In genomic region chrX:282000-282681, GRCh38 we compare ENCODE assay signal across 8 cellular contexts. TPM values are rescaled to one million over a fixed set of nuclear protein-coding genes. Genes with fewer than 3 reads are reported as not detected.
A peak's percentile ranks its signal among the peaks of the same experiment; 100 is the strongest.
DNase-seq lines count a peak whose midpoint lies in the region; ATAC-seq and TF ChIP-seq lines count a peak whose summit lies in the region.
"Not testable (repeated sequence)": the region's sequence is repeated elsewhere in the genome, so short reads cannot be mapped to it uniquely, and the experiment has no call there.

No MANE protein-coding gene starts in this region.

- ATAC-seq in stimulated activated naive CD8-positive, alpha-beta T cell treated with anti-CD3 and anti-CD28 coated beads, Interleukin-15, amount 100 ng/mL, for 72 hours = not testable (repeated sequence)

- not testable (repeated sequence) for H3K27me3 ChIP-seq in CD4-positive, alpha-beta memory T cell (ENCODE audit: insufficient read depth, low read length); HUES64 (ENCODE audit: insufficient read depth, low read length); ectodermal cell (ENCODE audit: control insufficient read depth, insufficient read depth, low read length, poor library complexity, severe bottlenecking)

- H3K4me1 Mint-ChIP-seq in CD4-positive, alpha-beta memory T cell = peaks cover 3 to 41% (median 20%) of the 10 kb centered on the region in 4 donors
- peaks cover 59% of the 10 kb centered on the region for H3K4me1 Mint-ChIP-seq in activated naive CD4-positive, alpha-beta T cell treated with anti-CD3 and anti-CD28 coated beads, Interleukin-2, amount 10 ng/mL, durations not matched to agents 7 days and 5 days
- H3K4me1 Mint-ChIP-seq in nephron progenitor cell = peaks cover 41% of the 10 kb centered on the region
- H3K4me1 Mint-ChIP-seq in stimulated activated naive CD8-positive, alpha-beta T cell treated with anti-CD3 and anti-CD28 coated beads, Interleukin-15, amount 100 ng/mL, for 72 hours = peaks cover 53% of the 10 kb centered on the region

- intact Hi-C loops in CD4-positive, alpha-beta memory T cell (cut with micrococcal nuclease) = not testable (repeated sequence)

- peaks cover 2 to 11% of the 10 kb centered on the region in 2 donors for H3K36me3 Mint-ChIP-seq in CD4-positive, alpha-beta memory T cell
- H3K36me3 Mint-ChIP-seq in activated naive CD4-positive, alpha-beta T cell treated with anti-CD3 and anti-CD28 coated beads, Interleukin-2, amount 10 ng/mL, durations not matched to agents 7 days and 5 days = peaks cover 27% of the 10 kb centered on the region
- peaks cover 36% of the 10 kb centered on the region for H3K36me3 Mint-ChIP-seq in nephron progenitor cell (ENCODE audit: low read depth)

- H3K9me3 ChIP-seq in CD4-positive, alpha-beta memory T cell (ENCODE audit: control insufficient read depth in 1 of 2, low read length in 2 of 2); HUES64 (ENCODE audit: insufficient read depth, low read depth, low read length); ectodermal cell (ENCODE audit: control insufficient read depth, low read length); iPS-18c (ENCODE audit: control insufficient read depth, insufficient read depth, low read length): not testable (repeated sequence)

- H3K9ac ChIP-seq in HUES64 (ENCODE audit: low read depth, low read length) = peak overlapping the region; percentile 83

- DNase-seq in CD4-positive, alpha-beta memory T cell; activated naive CD4-positive, alpha-beta T cell treated with anti-CD3 and anti-CD28 coated beads, Interleukin-2, amount 10 ng/mL, durations not matched to agents 7 days and 5 days; nephron progenitor cell; stimulated activated naive CD8-positive, alpha-beta T cell treated with anti-CD3 and anti-CD28 coated beads, Interleukin-15, amount 100 ng/mL, for 72 hours: not testable (repeated sequence)

- CTCF ChIA-PET in CD4-positive, alpha-beta memory T cell (lab: Charles Lee; ENCODE audit: partially characterized antibody); activated naive CD4-positive, alpha-beta T cell treated with anti-CD3 and anti-CD28 coated beads, Interleukin-2, amount 10 ng/mL, durations not matched to agents 7 days and 5 days (lab: Charles Lee): not testable (repeated sequence)

- H3K27me3 Mint-ChIP-seq in CD4-positive, alpha-beta memory T cell; activated naive CD4-positive, alpha-beta T cell treated with anti-CD3 and anti-CD28 coated beads, Interleukin-2, amount 10 ng/mL, durations not matched to agents 7 days and 5 days; stimulated activated naive CD8-positive, alpha-beta T cell treated with anti-CD3 and anti-CD28 coated beads, Interleukin-15, amount 100 ng/mL, for 72 hours: not testable (repeated sequence)
- peaks cover 16% of the 10 kb centered on the region for H3K27me3 Mint-ChIP-seq in nephron progenitor cell (ENCODE audit: low read depth, poor library complexity)

- H3K27ac ChIP-seq in CD4-positive, alpha-beta memory T cell (ENCODE audit: low read depth, low read length) = not testable (repeated sequence)
- H3K27ac ChIP-seq in HUES64 (ENCODE audit: low read depth, low read length) = peak overlapping the region; percentile 94; the same call in 1 of the 2 replicates
- 0 out of 2 replicates have a peak overlapping the region, but pooled peaks have one; percentile 11 for H3K27ac ChIP-seq in VCaP
- H3K27ac ChIP-seq in ectodermal cell (ENCODE audit: insufficient read depth, low read depth, low read length, poor library complexity, severe bottlenecking) = peak overlapping the region; percentile 55

- H3K4me1 ChIP-seq in CD4-positive, alpha-beta memory T cell (ENCODE audit: insufficient read depth, low read length); HUES64 (ENCODE audit: insufficient read depth, low read length); ectodermal cell (ENCODE audit: control insufficient read depth, insufficient read depth, low read length): not testable (repeated sequence)

- H3K27ac Mint-ChIP-seq in CD4-positive, alpha-beta memory T cell = peak overlapping the region in 4 of 7 donors; percentile 13 to 62 (median 48)
- H3K27ac Mint-ChIP-seq in activated naive CD4-positive, alpha-beta T cell treated with anti-CD3 and anti-CD28 coated beads, Interleukin-2, amount 10 ng/mL, durations not matched to agents 7 days and 5 days = peak overlapping the region; percentile 90
- H3K27ac Mint-ChIP-seq in nephron progenitor cell = peak overlapping the region; percentile 71
- H3K27ac Mint-ChIP-seq in stimulated activated naive CD8-positive, alpha-beta T cell treated with anti-CD3 and anti-CD28 coated beads, Interleukin-15, amount 100 ng/mL, for 72 hours = peak overlapping the region; percentile 67 to 90

- not testable (repeated sequence) for TF ChIP-seq CTCF in VCaP (conservative IDR thresholded peaks at IDR 0.05); nephron progenitor cell (IDR thresholded peaks at IDR 0.05)

- peak overlapping the region in 5 of 8 donors; percentile 21 to 72 (median 64) for H3K4me3 Mint-ChIP-seq in CD4-positive, alpha-beta memory T cell
- H3K4me3 Mint-ChIP-seq in activated naive CD4-positive, alpha-beta T cell treated with anti-CD3 and anti-CD28 coated beads, Interleukin-2, amount 10 ng/mL, durations not matched to agents 7 days and 5 days = peak overlapping the region; percentile 78
- H3K4me3 Mint-ChIP-seq in nephron progenitor cell = peak overlapping the region; percentile 88
- peak overlapping the region; percentile 83 to 88 for H3K4me3 Mint-ChIP-seq in stimulated activated naive CD8-positive, alpha-beta T cell treated with anti-CD3 and anti-CD28 coated beads, Interleukin-15, amount 100 ng/mL, for 72 hours

- H3K36me3 ChIP-seq in CD4-positive, alpha-beta memory T cell (ENCODE audit: insufficient read depth, low read length) = not testable (repeated sequence)
- peaks cover 30% of the 10 kb centered on the region for H3K36me3 ChIP-seq in HUES64 (ENCODE audit: insufficient read depth, low read length)
- H3K36me3 ChIP-seq in ectodermal cell (ENCODE audit: control insufficient read depth, insufficient read depth, low read length) = peaks cover 22% of the 10 kb centered on the region

- WGBS in HUES64 = 75% methylated on average over 20 of the region's 21 CpGs
- WGBS in ectodermal cell, 2 experiments = 75 to 76% methylated on average over 21 of the region's 21 CpGs

- H3K4me3 ChIP-seq in CD4-positive, alpha-beta memory T cell (ENCODE audit: low read length in 2 of 2) = not testable (repeated sequence)
- H3K4me3 ChIP-seq in HUES64 (ENCODE audit: low read length) (peak overlapping the region; percentile 93), ectodermal cell (ENCODE audit: insufficient read depth, low read depth, low read length) (peak overlapping the region; percentile 57), iPS-18c (ENCODE audit: insufficient read depth, low read depth, low read length) (peak overlapping the region; percentile 77)

- POLR2A ChIA-PET in CD4-positive, alpha-beta memory T cell (lab: Charles Lee; ENCODE audit: partially characterized antibody) = not testable (repeated sequence)

- H3K9me3 Mint-ChIP-seq in CD4-positive, alpha-beta memory T cell; activated naive CD4-positive, alpha-beta T cell treated with anti-CD3 and anti-CD28 coated beads, Interleukin-2, amount 10 ng/mL, durations not matched to agents 7 days and 5 days; nephron progenitor cell; stimulated activated naive CD8-positive, alpha-beta T cell treated with anti-CD3 and anti-CD28 coated beads, Interleukin-15, amount 100 ng/mL, for 72 hours: not testable (repeated sequence)

RNA-seq across cellular contexts. Expression of gene PLCXD1, which starts 1.0 kb away (rescaled TPM):
- 10 to 100 TPM; 28.3 to 28.7 TPM for total RNA-seq in CD4-positive, alpha-beta memory T cell
- polyA plus RNA-seq in CD4-positive, alpha-beta memory T cell = 1 to 10 TPM; 3.1 to 8.4 TPM
- 65.8 TPM for polyA plus RNA-seq in HUES64 (2013, experiment 1 of 2)
- 64.9 TPM for polyA plus RNA-seq in HUES64 (2013, experiment 2 of 2)
- polyA plus RNA-seq in ectodermal cell (2013, experiment 1 of 4) = 100 TPM
- 113 TPM for polyA plus RNA-seq in ectodermal cell (2013, experiment 2 of 4)
- 68.0 TPM for polyA plus RNA-seq in ectodermal cell (2013, experiment 3 of 4)
- 81.9 TPM for polyA plus RNA-seq in ectodermal cell (2013, experiment 4 of 4)

RNA-seq across cellular contexts. Expression of gene GTPBP6, which starts 36.5 kb away (rescaled TPM):
- total RNA-seq in CD4-positive, alpha-beta memory T cell = 10 to 100 TPM; 77.1 to 79.3 TPM
- polyA plus RNA-seq in CD4-positive, alpha-beta memory T cell = 10 to 100 TPM; 34.8 to 49.4 TPM
- 46.4 TPM for polyA plus RNA-seq in HUES64 (2013, experiment 1 of 2)
- 44.4 TPM for polyA plus RNA-seq in HUES64 (2013, experiment 2 of 2)
- polyA plus RNA-seq in ectodermal cell (2013, experiment 1 of 4) = 62.0 TPM
- 55.6 TPM for polyA plus RNA-seq in ectodermal cell (2013, experiment 2 of 4)
- 46.2 TPM for polyA plus RNA-seq in ectodermal cell (2013, experiment 3 of 4)
- polyA plus RNA-seq in ectodermal cell (2013, experiment 4 of 4) = 42.8 TPM
